ENCODE assay signal across 1 cellular context in the genomic region with DNA sequence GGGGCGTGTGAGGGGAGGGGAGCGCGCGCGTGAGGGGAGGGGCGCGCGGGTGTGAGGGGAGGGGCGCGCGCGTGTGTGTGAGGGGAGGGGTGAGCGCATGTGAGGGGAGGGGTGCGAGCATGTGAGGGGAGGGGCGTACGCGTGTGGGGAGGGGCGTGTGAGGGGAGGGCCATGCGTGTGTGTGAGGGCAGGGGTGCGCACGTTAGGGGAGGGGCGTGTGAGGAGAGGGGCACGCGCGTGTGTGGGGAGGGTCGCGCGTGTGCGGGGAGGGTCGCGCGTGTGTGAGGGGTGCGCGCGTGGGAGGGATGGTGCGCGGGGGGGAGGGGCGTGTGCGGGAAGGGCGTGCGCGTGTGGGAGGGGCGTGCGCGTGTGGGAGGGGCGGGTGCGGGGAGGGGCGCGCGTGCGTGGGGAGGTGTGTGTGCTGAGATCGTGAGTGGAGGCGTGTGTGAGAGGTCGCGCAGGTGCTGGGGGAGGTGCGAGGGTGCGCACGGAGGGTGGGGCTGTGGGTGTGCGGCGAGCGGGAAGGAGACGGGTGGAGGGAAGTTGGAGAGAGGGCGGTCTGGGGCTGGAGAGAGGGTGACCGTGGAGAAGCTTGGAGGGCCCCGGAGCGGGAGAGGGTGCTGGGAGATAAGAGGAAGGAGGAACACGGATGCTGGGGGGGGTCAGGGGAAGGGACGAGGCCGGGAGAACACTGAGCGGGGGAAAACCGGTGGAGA.
TF ChIP-seq lines count a peak whose summit lies in the region.

No MANE protein-coding gene starts in this region.

TF ChIP-seq in SK-N-SH, 30 proteins besides CTCF, POLR2A, EP300 and RAD21 (continued from another document):
- TF ChIP-seq, protein P1, sequence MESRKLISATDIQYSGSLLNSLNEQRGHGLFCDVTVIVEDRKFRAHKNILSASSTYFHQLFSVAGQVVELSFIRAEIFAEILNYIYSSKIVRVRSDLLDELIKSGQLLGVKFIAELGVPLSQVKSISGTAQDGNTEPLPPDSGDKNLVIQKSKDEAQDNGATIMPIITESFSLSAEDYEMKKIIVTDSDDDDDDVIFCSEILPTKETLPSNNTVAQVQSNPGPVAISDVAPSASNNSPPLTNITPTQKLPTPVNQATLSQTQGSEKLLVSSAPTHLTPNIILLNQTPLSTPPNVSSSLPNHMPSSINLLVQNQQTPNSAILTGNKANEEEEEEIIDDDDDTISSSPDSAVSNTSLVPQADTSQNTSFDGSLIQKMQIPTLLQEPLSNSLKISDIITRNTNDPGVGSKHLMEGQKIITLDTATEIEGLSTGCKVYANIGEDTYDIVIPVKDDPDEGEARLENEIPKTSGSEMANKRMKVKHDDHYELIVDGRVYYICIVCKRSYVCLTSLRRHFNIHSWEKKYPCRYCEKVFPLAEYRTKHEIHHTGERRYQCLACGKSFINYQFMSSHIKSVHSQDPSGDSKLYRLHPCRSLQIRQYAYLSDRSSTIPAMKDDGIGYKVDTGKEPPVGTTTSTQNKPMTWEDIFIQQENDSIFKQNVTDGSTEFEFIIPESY (IDR thresholded peaks at IDR 0.05; ENCODE audit: borderline replicate concordance, low read depth) = no peak
- 0 out of 2 replicates have a peak, but pooled peaks have one; percentile 18 for TF ChIP-seq GATA2 (CRISPR knock-in tag; IDR thresholded peaks at IDR 0.05)
